1 cellular context compared by ENCODE assay signal in the genomic region with DNA sequence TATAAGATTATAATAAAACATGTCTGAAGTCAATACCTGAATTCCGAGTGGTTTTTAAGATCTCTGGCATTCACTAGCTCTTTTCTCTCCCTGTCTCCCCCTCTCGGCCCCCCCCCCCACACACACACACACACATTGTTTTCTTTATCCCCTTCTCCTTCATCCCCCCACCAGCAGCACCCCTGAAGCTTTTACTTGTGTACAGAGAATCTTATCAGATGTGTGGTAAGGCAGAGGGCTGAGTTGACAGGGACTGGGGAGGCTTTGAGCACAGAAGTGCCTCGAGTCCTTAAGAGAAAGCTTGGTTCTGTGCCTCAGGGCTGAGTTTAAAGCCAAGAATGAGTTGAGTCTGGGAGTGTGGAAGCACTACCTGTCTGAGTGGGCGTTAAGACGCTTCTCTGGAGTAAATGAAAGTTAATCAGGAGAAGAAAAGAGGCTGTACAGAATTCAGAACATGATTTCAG.
TF ChIP-seq lines count a peak whose summit lies in the region.

No MANE protein-coding gene starts in this region.

TF ChIP-seq in SK-N-SH, 30 proteins besides CTCF, POLR2A, EP300 and RAD21 (continued from another document):
- TF ChIP-seq ELF1 (IDR thresholded peaks at IDR 0.05) = no peak
- TF ChIP-seq, protein P1, sequence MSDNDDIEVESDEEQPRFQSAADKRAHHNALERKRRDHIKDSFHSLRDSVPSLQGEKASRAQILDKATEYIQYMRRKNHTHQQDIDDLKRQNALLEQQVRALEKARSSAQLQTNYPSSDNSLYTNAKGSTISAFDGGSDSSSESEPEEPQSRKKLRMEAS (IDR thresholded peaks at IDR 0.05; ENCODE audit: low read depth) = no peak
- TF ChIP-seq RXRA (IDR thresholded peaks at IDR 0.05; ENCODE audit: borderline replicate concordance, low read depth) = no peak
- no peak for TF ChIP-seq SIN3A (IDR thresholded peaks at IDR 0.05; ENCODE audit: borderline replicate concordance, low read depth, low read length)
- TF ChIP-seq, protein P2, sequence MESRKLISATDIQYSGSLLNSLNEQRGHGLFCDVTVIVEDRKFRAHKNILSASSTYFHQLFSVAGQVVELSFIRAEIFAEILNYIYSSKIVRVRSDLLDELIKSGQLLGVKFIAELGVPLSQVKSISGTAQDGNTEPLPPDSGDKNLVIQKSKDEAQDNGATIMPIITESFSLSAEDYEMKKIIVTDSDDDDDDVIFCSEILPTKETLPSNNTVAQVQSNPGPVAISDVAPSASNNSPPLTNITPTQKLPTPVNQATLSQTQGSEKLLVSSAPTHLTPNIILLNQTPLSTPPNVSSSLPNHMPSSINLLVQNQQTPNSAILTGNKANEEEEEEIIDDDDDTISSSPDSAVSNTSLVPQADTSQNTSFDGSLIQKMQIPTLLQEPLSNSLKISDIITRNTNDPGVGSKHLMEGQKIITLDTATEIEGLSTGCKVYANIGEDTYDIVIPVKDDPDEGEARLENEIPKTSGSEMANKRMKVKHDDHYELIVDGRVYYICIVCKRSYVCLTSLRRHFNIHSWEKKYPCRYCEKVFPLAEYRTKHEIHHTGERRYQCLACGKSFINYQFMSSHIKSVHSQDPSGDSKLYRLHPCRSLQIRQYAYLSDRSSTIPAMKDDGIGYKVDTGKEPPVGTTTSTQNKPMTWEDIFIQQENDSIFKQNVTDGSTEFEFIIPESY (IDR thresholded peaks at IDR 0.05; ENCODE audit: borderline replicate concordance, low read depth) = peak; percentile 24; the same call in 1 of the 2 replicates
